ENCODE assay signal across 8 cellular contexts in genomic region chr5:97297063-97297715, GRCh38.
A peak's percentile ranks its signal among the peaks of the same experiment; 100 is the strongest.
DNase-seq lines count a peak whose midpoint lies in the region; ATAC-seq and TF ChIP-seq lines count a peak whose summit lies in the region.

No MANE protein-coding gene starts in this region.

- no peaks in the 10 kb centered on the region for H3K27me3 Mint-ChIP-seq in MCF 10A (ENCODE audit: insufficient read depth, unreplicated experiment)
- H3K27me3 Mint-ChIP-seq in stimulated activated naive B cell treated with anti-CD40 and anti-IgM and Interleukin-4, amounts not matched to agents 10 μg/mL and 1 μg/mL and 100 μg/mL, for 72 hours = no peaks in the 10 kb centered on the region
- peaks cover 0 to 4% (median 0%) of the 10 kb centered on the region in 3 donors for H3K27me3 Mint-ChIP-seq in CD14-positive monocyte (ENCODE audit: low read depth in 3 of 3)

- TF ChIP-seq POLR2A in breast epithelium (IDR thresholded peaks at IDR 0.05) = no peak

- POLR2A ChIA-PET in MCF 10A (lab: Yijun Ruan, JAX) = no interaction called here

- H3K27ac Mint-ChIP-seq in MCF 10A (ENCODE audit: low read depth, unreplicated experiment) = no peak overlapping the region
- no peak overlapping the region for H3K27ac Mint-ChIP-seq in stimulated activated naive B cell treated with anti-CD40 and anti-IgM and Interleukin-4, amounts not matched to agents 10 μg/mL and 1 μg/mL and 100 μg/mL, for 72 hours
- H3K27ac Mint-ChIP-seq in CD14-positive monocyte = no peak overlapping the region

- no peak overlapping the region for H3K4me3 ChIP-seq in breast epithelium
- H3K4me3 ChIP-seq in RWPE2 (ENCODE audit: severe bottlenecking) = no peak overlapping the region
- H3K4me3 ChIP-seq in foreskin fibroblast (ENCODE audit: low read depth in 1 of 2, low read length in 2 of 2) = no peak overlapping the region

- H3K4me3 Mint-ChIP-seq in MCF 10A (ENCODE audit: unreplicated experiment) (no peak overlapping the region), CD14-positive monocyte (no peak overlapping the region)
- H3K4me3 Mint-ChIP-seq in stimulated activated naive B cell treated with anti-CD40 and anti-IgM and Interleukin-4, amounts not matched to agents 10 μg/mL and 1 μg/mL and 100 μg/mL, for 72 hours = no peak overlapping the region

- H3K36me3 Mint-ChIP-seq in MCF 10A (ENCODE audit: insufficient read depth, unreplicated experiment) (peaks cover 6% of the 10 kb centered on the region), CD14-positive monocyte (no peaks in the 10 kb centered on the region)
- H3K36me3 Mint-ChIP-seq in stimulated activated naive B cell treated with anti-CD40 and anti-IgM and Interleukin-4, amounts not matched to agents 10 μg/mL and 1 μg/mL and 100 μg/mL, for 72 hours = peaks cover 11 to 19% of the 10 kb centered on the region in 2 donors

- no peaks in the 10 kb centered on the region for H3K27me3 ChIP-seq in breast epithelium
- H3K27me3 ChIP-seq in RWPE2 (ENCODE audit: insufficient read depth, poor library complexity, severe bottlenecking) = no peaks in the 10 kb centered on the region

- DNase-seq in MCF 10A (ENCODE audit: unreplicated experiment) = peak; percentile 56
- DNase-seq in breast epithelium (ENCODE audit: low spot score in 2 of 2) = no peak
- peak; percentile 14 for DNase-seq in HPDE6-E6E7 (ENCODE audit: extremely low spot score)
- no peak for DNase-seq in RWPE2 (ENCODE audit: low spot score)
- peak; percentile 23 to 58 for DNase-seq in foreskin fibroblast
- DNase-seq in stimulated activated naive B cell treated with anti-CD40 and anti-IgM and Interleukin-4, amounts not matched to agents 10 μg/mL and 1 μg/mL and 100 μg/mL, for 72 hours = no peak
- DNase-seq in CD14-positive monocyte (ENCODE audit: low spot score) = no peak

- no TSS peak for BruUV-seq in MCF 10A (replicated peaks; lab: Mats Ljungman, UMichigan)

- H3K9me3 ChIP-seq in breast epithelium (no peaks in the 10 kb centered on the region), RWPE2 (ENCODE audit: severe bottlenecking) (no peaks in the 10 kb centered on the region)

- H3K9me3 Mint-ChIP-seq in MCF 10A (ENCODE audit: unreplicated experiment) (peaks cover 6% of the 10 kb centered on the region), CD14-positive monocyte (peaks cover 0 to 16% (median 6%) of the 10 kb centered on the region in 7 donors)
- H3K9me3 Mint-ChIP-seq in stimulated activated naive B cell treated with anti-CD40 and anti-IgM and Interleukin-4, amounts not matched to agents 10 μg/mL and 1 μg/mL and 100 μg/mL, for 72 hours = peaks cover 4 to 10% of the 10 kb centered on the region in 2 donors

- H3K27ac ChIP-seq in breast epithelium (no peak overlapping the region), RWPE2 (ENCODE audit: poor library complexity, severe bottlenecking) (no peak overlapping the region)

- TF ChIP-seq CTCF in MCF 10A (IDR thresholded peaks at IDR 0.05; ENCODE audit: unreplicated experiment) (peak; percentile 26), breast epithelium (IDR thresholded peaks at IDR 0.05) (peak in 1 of 3 donors; percentile 49), RWPE2 (IDR thresholded peaks at IDR 0.05; ENCODE audit: poor library complexity, severe bottlenecking) (peak; percentile 67), foreskin fibroblast (IDR thresholded peaks at IDR 0.05; ENCODE audit: low read depth, low read length) (peak; percentile 26), CD14-positive monocyte (IDR thresholded peaks at IDR 0.05) (no peak)

- intact Hi-C loops in MCF 10A (cut with micrococcal nuclease) = loop anchor here (5.0 kb wide), 1 partner anchor 235 kb away; no protein-coding TSS in a partner anchor
- intact Hi-C loops in breast epithelium (cut with DNase I; ENCODE audit: low total_unique reads) = no loop called here
- intact Hi-C loops in CD14-positive monocyte (cut with micrococcal nuclease) = no loop called here

- no peaks in the 10 kb centered on the region for H3K36me3 ChIP-seq in breast epithelium
- H3K36me3 ChIP-seq in RWPE2 (ENCODE audit: low read depth) = no peaks in the 10 kb centered on the region

- CTCF ChIA-PET in MCF 10A (lab: Yijun Ruan, JAX) = interaction anchor here (0.5 to 2.5 kb wide), 8 partner anchors 230 to 1575 kb away, joined by 3 to 18 read pairs (median 4); no protein-coding TSS in a partner anchor

- peak; percentile 94 for ATAC-seq in GM21619 (IDR thresholded peaks at IDR 0.05; ENCODE audit: unreplicated experiment)
- ATAC-seq in RWPE2 (ENCODE audit: low read depth) = peak; percentile 85
- peak; percentile 86 to 92 for ATAC-seq in stimulated activated naive B cell treated with anti-CD40 and anti-IgM and Interleukin-4, amounts not matched to agents 10 μg/mL and 1 μg/mL and 100 μg/mL, for 72 hours (replicated peaks)

- H3K4me1 ChIP-seq in breast epithelium (no peaks in the 10 kb centered on the region), RWPE2 (ENCODE audit: insufficient read depth, poor library complexity, severe bottlenecking) (no peaks in the 10 kb centered on the region)

- H3K4me1 Mint-ChIP-seq in MCF 10A (ENCODE audit: insufficient read depth, unreplicated experiment) = no peaks in the 10 kb centered on the region
- H3K4me1 Mint-ChIP-seq in stimulated activated naive B cell treated with anti-CD40 and anti-IgM and Interleukin-4, amounts not matched to agents 10 μg/mL and 1 μg/mL and 100 μg/mL, for 72 hours = no peaks in the 10 kb centered on the region
- H3K4me1 Mint-ChIP-seq in CD14-positive monocyte = no peaks in the 10 kb centered on the region

Comparison
In these comparisons a context has a peak if more than half of its experiments do, and no peak if none do; other contexts are left out.
1. DNase-seq: peak in MCF 10A (single experiment), HPDE6-E6E7 (single experiment) and foreskin fibroblast (2 of 2); none in breast epithelium (0 of 2), RWPE2 (single experiment), stimulated activated naive B cell treated with anti-CD40 and anti-IgM and Interleukin-4, amounts not matched to agents 10 μg/mL and 1 μg/mL and 100 μg/mL, for 72 hours (single experiment) and CD14-positive monocyte (single experiment).
2. Peak in every context shown above with its lines, with median percentiles within 50 percentile points of each other: ATAC-seq.